17 cellular contexts compared by ENCODE assay signal in genomic region chr9:117268847-117269452, GRCh38.
DNase-seq lines count a peak whose midpoint lies in the region; ATAC-seq lines count a peak whose summit lies in the region.
"Had no signal": no experiment of that assay in that cellular context is flagged by ENCODE, and none has a peak within 500 bp of the region (broad histone marks: within the 10 kb centered on the region; RNA-seq: fewer than 3 reads in every experiment).

No MANE protein-coding gene starts in this region.

- peaks cover 5% of the 10 kb centered on the region for H3K9me3 Mint-ChIP-seq in activated naive CD4-positive, alpha-beta T cell treated with anti-CD3 and anti-CD28 coated beads for 36 hours
- H3K9me3 Mint-ChIP-seq: T-helper 1 cell treated with Interleukin-12 subunit alpha and Interleukin-12 subunit beta and Interleukin-4 antibody, amounts not matched to agents 30 μg/mL and 1 μg/mL, for 36 hours had no signal

- H3K4me1 Mint-ChIP-seq in activated naive CD4-positive, alpha-beta T cell treated with anti-CD3 and anti-CD28 coated beads for 36 hours (ENCODE audit: low read depth): no peaks in the 10 kb centered on the region
- H3K4me1 Mint-ChIP-seq: B cell had no signal

- DNase-seq in NCI-H2107 treated with DMSO at 0.1 percent for 48 hours (lab: John Stamatoyannopoulos, UW; ENCODE audit: unreplicated experiment) (peak; percentile 75), NCI-H2107 (lab: John Stamatoyannopoulos, UW) (no peak), NCI-H146 treated with DMSO at 0.1 percent for 48 hours (lab: John Stamatoyannopoulos, UW; ENCODE audit: unreplicated experiment) (peak; percentile 28), NCI-H748 (lab: John Stamatoyannopoulos, UW; ENCODE audit: unreplicated experiment) (peak; percentile 62), iPS-NIHi11 (ENCODE audit: low spot score) (peak; percentile 20)
- no peak for DNase-seq in effector CD8-positive, alpha-beta T cell (lab: John Stamatoyannopoulos, UW)
- DNase-seq in activated naive CD4-positive, alpha-beta T cell treated with anti-CD3 and anti-CD28 coated beads for 36 hours: no peak
- DNase-seq: NCI-H1694 treated with DMSO at 0.1 percent for 48 hours, NCI-H2171, NCI-H446 treated with DMSO at 0.1 percent for 48 hours, NCI-H82, PC-9, SJCRH30 had no signal

- no peak overlapping the region for H3K4me3 Mint-ChIP-seq in activated naive CD4-positive, alpha-beta T cell treated with anti-CD3 and anti-CD28 coated beads for 36 hours
- H3K4me3 Mint-ChIP-seq: B cell; T-helper 1 cell treated with Interleukin-12 subunit alpha and Interleukin-12 subunit beta and Interleukin-4 antibody, amounts not matched to agents 30 μg/mL and 1 μg/mL, for 36 hours had no signal

- no peak for ATAC-seq in GM18517 (IDR thresholded peaks at IDR 0.05; ENCODE audit: unreplicated experiment)
- ATAC-seq: K562 had no signal

- intact Hi-C loops in activated naive CD4-positive, alpha-beta T cell treated with anti-CD3 and anti-CD28 coated beads for 36 hours (cut with micrococcal nuclease): no loop called here

- H3K27ac Mint-ChIP-seq in activated naive CD4-positive, alpha-beta T cell treated with anti-CD3 and anti-CD28 coated beads for 36 hours: no peak overlapping the region
- H3K27ac Mint-ChIP-seq: B cell; T-helper 1 cell treated with Interleukin-12 subunit alpha and Interleukin-12 subunit beta and Interleukin-4 antibody, amounts not matched to agents 30 μg/mL and 1 μg/mL, for 36 hours had no signal

- H3K36me3 Mint-ChIP-seq in activated naive CD4-positive, alpha-beta T cell treated with anti-CD3 and anti-CD28 coated beads for 36 hours (ENCODE audit: low read depth): peaks cover 1% of the 10 kb centered on the region

- CTCF ChIA-PET in activated naive CD4-positive, alpha-beta T cell treated with anti-CD3 and anti-CD28 coated beads for 36 hours (lab: Charles Lee): no interaction called here

- no peaks in the 10 kb centered on the region for H3K27me3 Mint-ChIP-seq in activated naive CD4-positive, alpha-beta T cell treated with anti-CD3 and anti-CD28 coated beads for 36 hours (ENCODE audit: low read depth)
- H3K27me3 Mint-ChIP-seq: B cell had no signal

Comparison
In these comparisons a context has a peak if more than half of its experiments do, and no peak if none do; other contexts are left out.
1. DNase-seq: peak in NCI-H2107 treated with DMSO at 0.1 percent for 48 hours (single experiment), NCI-H146 treated with DMSO at 0.1 percent for 48 hours (single experiment), NCI-H748 (single experiment) and iPS-NIHi11 (single experiment); none in NCI-H2107 (single experiment), effector CD8-positive, alpha-beta T cell (single experiment) and activated naive CD4-positive, alpha-beta T cell treated with anti-CD3 and anti-CD28 coated beads for 36 hours (single experiment).